In genomic region chr9:87337335-87338074, GRCh38 we compare ENCODE assay signal across 1 cellular context.
TF ChIP-seq lines count a peak whose summit lies in the region.

No MANE protein-coding gene starts in this region.

TF ChIP-seq in K562, 482 proteins besides CTCF, POLR2A, EP300 and RAD21 (continued from another document):
- TF ChIP-seq, protein P1, sequence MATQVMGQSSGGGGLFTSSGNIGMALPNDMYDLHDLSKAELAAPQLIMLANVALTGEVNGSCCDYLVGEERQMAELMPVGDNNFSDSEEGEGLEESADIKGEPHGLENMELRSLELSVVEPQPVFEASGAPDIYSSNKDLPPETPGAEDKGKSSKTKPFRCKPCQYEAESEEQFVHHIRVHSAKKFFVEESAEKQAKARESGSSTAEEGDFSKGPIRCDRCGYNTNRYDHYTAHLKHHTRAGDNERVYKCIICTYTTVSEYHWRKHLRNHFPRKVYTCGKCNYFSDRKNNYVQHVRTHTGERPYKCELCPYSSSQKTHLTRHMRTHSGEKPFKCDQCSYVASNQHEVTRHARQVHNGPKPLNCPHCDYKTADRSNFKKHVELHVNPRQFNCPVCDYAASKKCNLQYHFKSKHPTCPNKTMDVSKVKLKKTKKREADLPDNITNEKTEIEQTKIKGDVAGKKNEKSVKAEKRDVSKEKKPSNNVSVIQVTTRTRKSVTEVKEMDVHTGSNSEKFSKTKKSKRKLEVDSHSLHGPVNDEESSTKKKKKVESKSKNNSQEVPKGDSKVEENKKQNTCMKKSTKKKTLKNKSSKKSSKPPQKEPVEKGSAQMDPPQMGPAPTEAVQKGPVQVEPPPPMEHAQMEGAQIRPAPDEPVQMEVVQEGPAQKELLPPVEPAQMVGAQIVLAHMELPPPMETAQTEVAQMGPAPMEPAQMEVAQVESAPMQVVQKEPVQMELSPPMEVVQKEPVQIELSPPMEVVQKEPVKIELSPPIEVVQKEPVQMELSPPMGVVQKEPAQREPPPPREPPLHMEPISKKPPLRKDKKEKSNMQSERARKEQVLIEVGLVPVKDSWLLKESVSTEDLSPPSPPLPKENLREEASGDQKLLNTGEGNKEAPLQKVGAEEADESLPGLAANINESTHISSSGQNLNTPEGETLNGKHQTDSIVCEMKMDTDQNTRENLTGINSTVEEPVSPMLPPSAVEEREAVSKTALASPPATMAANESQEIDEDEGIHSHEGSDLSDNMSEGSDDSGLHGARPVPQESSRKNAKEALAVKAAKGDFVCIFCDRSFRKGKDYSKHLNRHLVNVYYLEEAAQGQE (CRISPR knock-in tag; IDR thresholded peaks at IDR 0.05; ENCODE audit: low read depth), result no peak
- TF ChIP-seq RHOXF2B (CRISPR knock-in tag; conservative IDR thresholded peaks at IDR 0.05) (no peak), CAMTA2 (CRISPR knock-in tag; conservative IDR thresholded peaks at IDR 0.05) (no peak), FOXA3 (CRISPR knock-in tag; conservative IDR thresholded peaks at IDR 0.05 in 1 of 2, IDR thresholded peaks at IDR 0.05 in 1 of 2) (no peak), ZFX (CRISPR knock-in tag; IDR thresholded peaks at IDR 0.05) (no peak), ZNF318 (IDR thresholded peaks at IDR 0.05; ENCODE audit: borderline replicate concordance in 1 of 2, low read depth in 1 of 2) (no peak), HNRNPL (IDR thresholded peaks at IDR 0.05; ENCODE audit: low read depth, low read length) (no peak), MCM5 (IDR thresholded peaks at IDR 0.05; ENCODE audit: low read depth) (no peak), ZNF57 (CRISPR knock-in tag; IDR thresholded peaks at IDR 0.05) (no peak)
- TF ChIP-seq, protein P2, sequence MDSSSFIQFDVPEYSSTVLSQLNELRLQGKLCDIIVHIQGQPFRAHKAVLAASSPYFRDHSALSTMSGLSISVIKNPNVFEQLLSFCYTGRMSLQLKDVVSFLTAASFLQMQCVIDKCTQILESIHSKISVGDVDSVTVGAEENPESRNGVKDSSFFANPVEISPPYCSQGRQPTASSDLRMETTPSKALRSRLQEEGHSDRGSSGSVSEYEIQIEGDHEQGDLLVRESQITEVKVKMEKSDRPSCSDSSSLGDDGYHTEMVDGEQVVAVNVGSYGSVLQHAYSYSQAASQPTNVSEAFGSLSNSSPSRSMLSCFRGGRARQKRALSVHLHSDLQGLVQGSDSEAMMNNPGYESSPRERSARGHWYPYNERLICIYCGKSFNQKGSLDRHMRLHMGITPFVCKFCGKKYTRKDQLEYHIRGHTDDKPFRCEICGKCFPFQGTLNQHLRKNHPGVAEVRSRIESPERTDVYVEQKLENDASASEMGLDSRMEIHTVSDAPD (CRISPR knock-in tag; IDR thresholded peaks at IDR 0.05), result no peak
TF ChIP-seq in K562: peak in this region for 0.
